Comparison of ENCODE assay signal across 29 cellular contexts in the genomic region with DNA sequence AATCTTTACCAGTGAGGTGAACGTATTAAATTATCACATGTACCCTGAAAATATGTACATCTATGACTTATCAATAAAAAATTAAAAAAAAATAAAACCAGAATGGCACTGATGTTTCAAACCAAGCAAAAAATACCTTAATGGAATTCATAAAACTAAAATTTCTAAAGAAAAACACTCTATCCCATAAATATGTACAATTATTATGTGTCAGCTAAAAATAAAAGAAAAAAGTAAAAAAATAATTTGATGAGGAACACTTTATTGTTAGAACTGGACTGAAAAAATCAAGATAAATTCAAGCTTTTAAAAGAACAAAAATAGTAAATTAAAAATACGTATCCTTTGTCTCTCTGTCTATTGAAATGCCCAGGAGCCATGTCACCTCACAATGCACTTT.
"Had no signal": no experiment of that assay in that cellular context is flagged by ENCODE, and none has a peak within 500 bp of the region (broad histone marks: within the 10 kb centered on the region; RNA-seq: fewer than 3 reads in every experiment).

No MANE protein-coding gene starts in this region.

- H3K27me3 ChIP-seq: adrenal gland, ascending aorta, cardiac muscle cell had no signal

- ATAC-seq: activated CD8-positive, alpha-beta memory T cell treated with anti-CD3 and anti-CD28 coated beads, Interleukin-2, amount 10 ng/mL, durations not matched to agents 7 days and 5 days; activated CD8-positive, alpha-beta T cell treated with anti-CD3 and anti-CD28 coated beads, Interleukin-2, amount 10 ng/mL, durations not matched to agents 7 days and 5 days; activated naive CD4-positive, alpha-beta T cell treated with anti-CD3 and anti-CD28 coated beads, Interleukin-2, amount 50 U/mL, for 72 hours had no signal

- H3K4me1 ChIP-seq: adrenal gland, ascending aorta had no signal

- H3K36me3 ChIP-seq: adrenal gland, ascending aorta, cardiac muscle cell had no signal

- H3K4me3 ChIP-seq: adrenal gland, ascending aorta, cardiac muscle cell had no signal

- DNase-seq: activated B cell treated with CpG ODN at 0.5 μM for 24 hours; activated CD4-positive, alpha-beta memory T cell treated with anti-CD3 and anti-CD28 coated beads, Interleukin-2, amount 10 ng/mL, durations not matched to agents 7 days and 5 days; activated CD4-positive, alpha-beta T cell treated with anti-CD3 and anti-CD28 coated beads for 4 hours; activated CD4-positive, alpha-beta T cell treated with anti-CD3 and anti-CD28 coated beads, Interleukin-2, amount 10 ng/mL, durations not matched to agents 24 days and 14 days; activated CD4-positive, alpha-beta T cell treated with anti-CD3 and anti-CD28 coated beads, Interleukin-2, amount 50 U/mL, for 48 hours; activated CD4-positive, CD25-positive, alpha-beta regulatory T cell treated with anti-CD3 and anti-CD28 coated beads, Interleukin-2, amount 50 U/mL, for 72 hours; activated CD8-positive, alpha-beta memory T cell treated with anti-CD3 and anti-CD28 coated beads for 24 hours; activated CD8-positive, alpha-beta memory T cell treated with anti-CD3 and anti-CD28 coated beads, Interleukin-2, amount 10 ng/mL, durations not matched to agents 7 days and 5 days; activated CD8-positive, alpha-beta memory T cell treated with anti-CD3 and anti-CD28 coated beads, Interleukin-2, amount 50 U/mL, for 48 hours; activated CD8-positive, alpha-beta T cell treated with anti-CD3 and anti-CD28 coated beads, Interleukin-2, amount 10 ng/mL, durations not matched to agents 7 days and 5 days; activated effector memory CD4-positive, alpha-beta T cell treated with anti-CD3 and anti-CD28 coated beads, Interleukin-2, amount 50 U/mL, for 16 hours; activated gamma-delta T cell treated with Interleukin-2 at 50 U/mL for 16 hours; activated naive CD4-positive, alpha-beta T cell; activated naive CD4-positive, alpha-beta T cell treated with anti-CD3 and anti-CD28 coated beads for 36 hours; activated naive CD4-positive, alpha-beta T cell treated with anti-CD3 and anti-CD28 coated beads, Interleukin-2, amount 50 U/mL, for 16 hours; activated naive CD8-positive, alpha-beta T cell treated with anti-CD3 and anti-CD28 coated beads for 36 hours; activated T-cell treated with anti-CD3 and anti-CD28 coated beads, Interleukin-2, amount 50 U/mL, for 24 hours; activated T-cell treated with anti-CD3 and anti-CD28 coated beads, Interleukin-2, amount 50 U/mL, for 48 hours; adrenal gland; anterior cingulate cortex; cerebellar nuclear complex; T-helper 1 cell; T-helper 2 cell; T-helper 9 cell had no signal

- FAIRE-seq: bronchial epithelial cell, TTC549 had no signal

- H3K27ac ChIP-seq: adrenal gland, ascending aorta, cardiac muscle cell had no signal

- H3K9me3 ChIP-seq: adrenal gland, ascending aorta had no signal
